ENCODE assay signal across 8 cellular contexts in the genomic region with DNA sequence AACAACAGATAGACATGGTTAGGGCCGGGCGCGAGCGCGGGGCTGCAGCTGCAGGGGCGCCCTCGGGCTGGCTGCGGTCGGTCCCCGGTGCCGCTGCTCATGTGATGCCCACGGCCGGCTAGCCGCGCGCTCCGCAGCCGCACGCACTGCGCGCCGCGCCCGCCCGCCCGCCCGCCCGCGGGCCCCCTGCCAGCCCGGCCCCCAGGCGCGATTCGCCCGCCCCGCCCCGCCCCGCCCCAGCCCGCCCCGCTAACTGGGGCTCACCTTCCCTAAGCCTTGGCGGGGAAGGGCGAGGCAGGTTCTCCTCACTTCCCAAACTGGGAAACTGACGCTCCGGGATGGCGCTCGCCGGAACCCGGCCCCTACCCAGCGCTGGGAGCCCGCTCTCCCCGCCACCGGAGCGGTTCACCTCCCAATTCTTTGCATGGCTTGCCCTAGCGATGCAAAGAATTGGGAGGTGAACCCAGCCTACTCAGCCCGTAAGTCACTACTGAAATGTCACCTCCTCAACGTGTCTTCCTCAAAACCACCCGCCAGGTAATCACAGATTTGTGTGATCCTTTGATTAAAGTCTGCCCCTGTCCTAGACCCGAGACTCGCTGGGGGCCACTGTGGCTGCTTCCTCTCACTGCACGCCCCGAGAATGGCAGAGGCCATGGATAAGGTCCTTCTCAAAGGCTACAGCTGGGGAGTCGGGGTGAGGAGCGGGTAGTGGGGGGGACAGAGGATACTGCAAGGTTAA.
DNase-seq lines count a peak whose midpoint lies in the region; FAIRE-seq and TF ChIP-seq lines count a peak whose summit lies in the region.

No MANE protein-coding gene starts in this region.

- H3K36me3 Mint-ChIP-seq in activated naive CD4-positive, alpha-beta T cell treated with anti-CD3 and anti-CD28 coated beads, Interleukin-2, amount 50 U/mL, for 24 hours, result no peaks in the 10 kb centered on the region

- H3K4me3 ChIP-seq in Karpas-422 (ENCODE audit: low read length) (peak overlapping the region; percentile 57; the same call in 1 of the 2 replicates), iPS-20b (ENCODE audit: low read length) (peak overlapping the region; percentile 74), lower leg skin (ENCODE audit: low read depth, poor library complexity, severe bottlenecking) (no peak overlapping the region)

- peak overlapping the region; percentile 93 for H3K4me3 Mint-ChIP-seq in activated naive CD4-positive, alpha-beta T cell treated with anti-CD3 and anti-CD28 coated beads, Interleukin-2, amount 50 U/mL, for 24 hours

- 16 to 21% methylated on average over 16 to 26 of the region's 62 CpGs for WGBS in lower leg skin, 2 donors

- H3K4me2 ChIP-seq in Karpas-422 (ENCODE audit: low read depth, low read length, poor library complexity, severe bottlenecking), result peak overlapping the region; percentile 68

- peak overlapping the region; percentile 55 for H3K27ac Mint-ChIP-seq in activated naive CD4-positive, alpha-beta T cell treated with anti-CD3 and anti-CD28 coated beads, Interleukin-2, amount 50 U/mL, for 24 hours

- H3K9ac ChIP-seq in Karpas-422 (ENCODE audit: low read length) (0 out of 2 replicates have a peak overlapping the region, but pooled peaks have one; percentile 20), iPS-20b (ENCODE audit: low read depth, low read length) (no peak overlapping the region)

- H3K27me3 Mint-ChIP-seq in activated naive CD4-positive, alpha-beta T cell treated with anti-CD3 and anti-CD28 coated beads, Interleukin-2, amount 50 U/mL, for 24 hours, result no peaks in the 10 kb centered on the region

- TF ChIP-seq CTCF in lower leg skin (IDR thresholded peaks at IDR 0.05), result no peak

- FAIRE-seq in GM19239 (lab: Jason Lieb, UNC), result peak; percentile 52

- DNase-seq in CD1c-positive myeloid dendritic cell (ENCODE audit: extremely low spot score), result peak; percentile 43
- no peak for DNase-seq in GM19239 (ENCODE audit: insufficient read length, low spot score)
- DNase-seq in Karpas-422, result peak; percentile 57
- DNase-seq in superior temporal gyrus (ENCODE audit: extremely low spot score), result peak; percentile 45
- DNase-seq in lower leg skin (ENCODE audit: low spot score in 2 of 2), result no peak
- no peak for DNase-seq in GDM1 (lab: John Stamatoyannopoulos, UW)

- no peaks in the 10 kb centered on the region for H3K27me3 ChIP-seq in Karpas-422 (ENCODE audit: low read length)
- H3K27me3 ChIP-seq in iPS-20b (ENCODE audit: insufficient read depth, low read length), result peaks cover 64% of the 10 kb centered on the region

- no peaks in the 10 kb centered on the region for H3K79me2 ChIP-seq in Karpas-422 (ENCODE audit: low read length)

- H3K4me1 Mint-ChIP-seq in activated naive CD4-positive, alpha-beta T cell treated with anti-CD3 and anti-CD28 coated beads, Interleukin-2, amount 50 U/mL, for 24 hours, result peaks cover 37% of the 10 kb centered on the region

- H3K36me3 ChIP-seq in Karpas-422 (ENCODE audit: insufficient read depth, low read length) (no peaks in the 10 kb centered on the region), iPS-20b (ENCODE audit: insufficient read depth, low read depth, low read length) (no peaks in the 10 kb centered on the region)

- intact Hi-C loops in lower leg skin (cut with DNase I; ENCODE audit: low total_unique reads), result no loop called here

- H3K27ac ChIP-seq in Karpas-422 (ENCODE audit: low read length) (no peak overlapping the region), iPS-20b (ENCODE audit: low read length) (no peak overlapping the region)

- H3K9me3 Mint-ChIP-seq in activated naive CD4-positive, alpha-beta T cell treated with anti-CD3 and anti-CD28 coated beads, Interleukin-2, amount 50 U/mL, for 24 hours, result no peaks in the 10 kb centered on the region

- H3K9me3 ChIP-seq in Karpas-422 (ENCODE audit: low read length) (no peaks in the 10 kb centered on the region), iPS-20b (ENCODE audit: insufficient read depth, low read depth, low read length) (no peaks in the 10 kb centered on the region)

- no peaks in the 10 kb centered on the region for H4K20me1 ChIP-seq in Karpas-422 (ENCODE audit: insufficient read depth, low read depth, low read length)

- no peak for TF ChIP-seq POLR2A in lower leg skin (IDR thresholded peaks at IDR 0.05)

- H3K4me1 ChIP-seq in Karpas-422 (ENCODE audit: low read length), result peaks cover 13% of the 10 kb centered on the region
- H3K4me1 ChIP-seq in iPS-20b (ENCODE audit: insufficient read depth, low read length), result peaks cover 20% of the 10 kb centered on the region; the same call in 1 of the 2 replicates

- H3K9me2 ChIP-seq in Karpas-422 (replicated peaks; ENCODE audit: insufficient read depth, low read length), result no peaks in the 10 kb centered on the region

- no peak overlapping the region for H2AFZ ChIP-seq in Karpas-422 (ENCODE audit: low read length)

Comparison
In these comparisons a context has a peak if more than half of its experiments do, and no peak if none do; other contexts are left out.
1. DNase-seq: peak in CD1c-positive myeloid dendritic cell (single experiment), Karpas-422 (single experiment) and superior temporal gyrus (single experiment); none in GM19239 (single experiment), lower leg skin (0 of 2) and GDM1 (single experiment).